Comparison of ENCODE assay signal across 9 cellular contexts in genomic region chr2:100610381-100610831, GRCh38. TPM values are rescaled to one million over a fixed set of nuclear protein-coding genes. Genes with fewer than 3 reads are reported as not detected.
A peak's percentile ranks its signal among the peaks of the same experiment; 100 is the strongest.
DNase-seq lines count a peak whose midpoint lies in the region; ATAC-seq lines count a peak whose summit lies in the region.
"Had no signal": no experiment of that assay in that cellular context is flagged by ENCODE, and none has a peak within 500 bp of the region (broad histone marks: within the 10 kb centered on the region; RNA-seq: fewer than 3 reads in every experiment).

No MANE protein-coding gene starts in this region.

- POLR2A ChIA-PET in activated CD4-positive, alpha-beta memory T cell treated with anti-CD3 and anti-CD28 coated beads for 36 hours (lab: Charles Lee) = no interaction called here

- intact Hi-C loops in activated CD4-positive, alpha-beta memory T cell treated with anti-CD3 and anti-CD28 coated beads for 36 hours (cut with micrococcal nuclease) = loop anchor here (1.0 to 5.0 kb wide), 2 partner anchors 117 to 375 kb away; no protein-coding TSS in a partner anchor

- peak; percentile 47 for ATAC-seq in GM18868 (IDR thresholded peaks at IDR 0.05; ENCODE audit: unreplicated experiment)
- no peak for ATAC-seq in GM19455 (IDR thresholded peaks at IDR 0.05; ENCODE audit: unreplicated experiment)

- DNase-seq in AG08395 (ENCODE audit: low spot score) = peak; percentile 77
- DNase-seq in NCI-H526 (lab: John Stamatoyannopoulos, UW) = peak; percentile 26 to 78
- DNase-seq in activated CD4-positive, alpha-beta memory T cell treated with anti-CD3 and anti-CD28 coated beads for 36 hours = peak; percentile 83
- peak; percentile 67 for DNase-seq in effector CD4-positive, alpha-beta T cell
- DNase-seq in mesenteric fat pad (ENCODE audit: low spot score) = peak; percentile 88
- DNase-seq in stimulated activated CD8-positive, alpha-beta memory T cell treated with anti-CD3 and anti-CD28 coated beads, Interleukin-4, amount 100 ng/mL, for 1 hour (ENCODE audit: low read depth in 2 of 2, low spot score in 1 of 2) = peak; percentile 49 to 66

- H3K36me3 Mint-ChIP-seq in activated CD4-positive, alpha-beta memory T cell treated with anti-CD3 and anti-CD28 coated beads for 36 hours = no peaks in the 10 kb centered on the region

- CTCF ChIA-PET in activated CD4-positive, alpha-beta memory T cell treated with anti-CD3 and anti-CD28 coated beads for 36 hours (lab: Charles Lee) = interaction anchor here (0.7 to 3.7 kb wide), 32 partner anchors 9 to 595 kb away, joined by 3 to 25 read pairs (median 4); partner anchors contain the start of gene PDCL3

- peaks cover 6% of the 10 kb centered on the region for H3K27me3 Mint-ChIP-seq in activated CD4-positive, alpha-beta memory T cell treated with anti-CD3 and anti-CD28 coated beads for 36 hours
- H3K27me3 Mint-ChIP-seq: stimulated activated naive CD8-positive, alpha-beta T cell treated with anti-CD3 and anti-CD28 coated beads, Interleukin-15, Interleukin-2, amounts not matched to agents 100 ng/mL and 50 ng/mL, for 24 hours had no signal

- no peak overlapping the region for H3K4me3 Mint-ChIP-seq in activated CD4-positive, alpha-beta memory T cell treated with anti-CD3 and anti-CD28 coated beads for 36 hours
- H3K4me3 Mint-ChIP-seq: stimulated activated naive CD8-positive, alpha-beta T cell treated with anti-CD3 and anti-CD28 coated beads, Interleukin-15, Interleukin-2, amounts not matched to agents 100 ng/mL and 50 ng/mL, for 24 hours had no signal

- H3K4me1 Mint-ChIP-seq in activated CD4-positive, alpha-beta memory T cell treated with anti-CD3 and anti-CD28 coated beads for 36 hours (ENCODE audit: low read depth) = peaks cover 2% of the 10 kb centered on the region

- H3K27ac Mint-ChIP-seq in activated CD4-positive, alpha-beta memory T cell treated with anti-CD3 and anti-CD28 coated beads for 36 hours = no peak overlapping the region
- H3K27ac Mint-ChIP-seq: stimulated activated naive CD8-positive, alpha-beta T cell treated with anti-CD3 and anti-CD28 coated beads, Interleukin-15, Interleukin-2, amounts not matched to agents 100 ng/mL and 50 ng/mL, for 24 hours had no signal

- no peaks in the 10 kb centered on the region for H3K9me3 Mint-ChIP-seq in activated CD4-positive, alpha-beta memory T cell treated with anti-CD3 and anti-CD28 coated beads for 36 hours
- H3K9me3 Mint-ChIP-seq: stimulated activated naive CD8-positive, alpha-beta T cell treated with anti-CD3 and anti-CD28 coated beads, Interleukin-15, Interleukin-2, amounts not matched to agents 100 ng/mL and 50 ng/mL, for 24 hours had no signal

RNA-seq across cellular contexts. Expression of gene PDCL3, which starts 47.6 kb away (rescaled TPM):
- total RNA-seq in activated CD4-positive, alpha-beta memory T cell treated with anti-CD3 and anti-CD28 coated beads for 36 hours = 10 to 100 TPM; 45.9 to 47.7 TPM
- total RNA-seq in mesenteric fat pad = 21.6 TPM
